In the genomic region with DNA sequence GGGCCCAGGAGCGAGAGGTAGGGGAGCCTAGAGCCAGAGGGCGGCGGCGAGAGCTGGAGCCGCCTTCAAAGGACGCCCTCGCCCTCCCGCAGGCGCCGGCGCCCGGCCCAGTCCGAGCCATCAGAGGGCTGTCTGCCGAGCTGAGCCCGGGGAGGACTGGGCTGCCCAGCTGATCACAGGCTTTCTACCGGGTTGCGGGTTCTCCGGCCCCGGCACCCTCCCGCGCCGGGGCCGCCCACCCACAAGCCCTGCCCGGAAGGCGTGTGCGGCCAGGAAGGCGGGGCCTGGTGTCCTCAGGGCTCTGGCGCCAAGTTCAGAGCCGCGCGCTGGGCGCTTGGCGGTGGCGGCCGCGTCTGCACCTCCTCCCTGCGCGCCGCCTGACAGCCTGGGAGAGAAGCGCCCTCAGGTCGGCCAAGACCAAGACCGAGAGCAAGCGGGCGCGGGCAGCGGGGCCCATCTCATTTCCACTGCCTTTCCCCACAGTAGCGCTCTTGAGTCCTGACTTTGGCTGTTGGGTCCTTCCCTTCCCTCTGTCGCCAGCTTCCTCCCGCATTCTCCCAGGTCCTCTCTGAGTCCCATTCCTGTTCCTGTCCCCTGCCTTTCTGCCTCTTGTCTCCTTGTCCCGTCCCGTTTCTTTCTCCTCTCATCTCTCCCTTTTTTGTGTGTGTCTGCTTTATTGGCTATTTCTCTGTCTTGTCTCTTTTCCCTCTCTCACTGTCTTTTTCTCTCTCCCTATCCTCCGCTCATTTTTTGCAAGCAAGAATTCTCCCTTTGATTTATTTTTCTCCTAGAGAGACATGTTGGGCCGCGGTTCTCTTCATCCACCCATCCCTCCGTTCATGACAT, we compare ENCODE assay signal across 8 cellular contexts.
DNase-seq lines count a peak whose midpoint lies in the region; ATAC-seq, FAIRE-seq and TF ChIP-seq lines count a peak whose summit lies in the region.

No MANE protein-coding gene starts in this region.

- H3K27me3 ChIP-seq in body of pancreas = no peaks in the 10 kb centered on the region

- TF ChIP-seq CTCF in D721Med (IDR thresholded peaks at IDR 0.05; ENCODE audit: insufficient read depth, missing control alignments) = no peak
- peak in 4 of 7 experiments; percentile 29 to 49 (median 38) for TF ChIP-seq CTCF in body of pancreas (IDR thresholded peaks at IDR 0.05)

- H3K9me3 ChIP-seq in body of pancreas = no peaks in the 10 kb centered on the region

- no peak for FAIRE-seq in D721Med (lab: Jason Lieb, UNC)

- no peaks in the 10 kb centered on the region for H3K36me3 ChIP-seq in body of pancreas (replicated peaks in 1 of 2; ENCODE audit: insufficient read depth in 1 of 2, low read depth in 2 of 2)

- H3K4me1 ChIP-seq in body of pancreas = peaks cover 10% of the 10 kb centered on the region

- WGBS in body of pancreas, 2 donors = 3 to 7% methylated on average over 32 to 52 of the region's 55 CpGs

- DNase-seq in D721Med (ENCODE audit: insufficient read length, low spot score) (peak; percentile 21), HPDE6-E6E7 (ENCODE audit: extremely low spot score) (peak; percentile 11), SK-MEL-5 (ENCODE audit: low read depth, low spot score) (peak; percentile 30), body of pancreas (peak; percentile 42 to 72 (median 54)), hypothalamus (lab: John Stamatoyannopoulos, UW) (peak in 44 of 51 donors; percentile 6 to 74 (median 45)), putamen (ENCODE audit: low spot score) (peak; percentile 18)
- DNase-seq in NK-92 treated with Interleukin-12 subunit alpha and Interleukin-12 subunit beta, amount 100 ng/mL, for 24 hours (lab: John Stamatoyannopoulos, UW) = no peak

- in situ Hi-C loops in SK-MEL-5 (cut with HindIII; ENCODE audit: low pct_unique_long_range_greater_than_20kb, low sequenced_read_pairs) = no loop called here

- H3K27ac ChIP-seq in body of pancreas = no peak overlapping the region

- peak overlapping the region; percentile 41 for H3K4me3 ChIP-seq in body of pancreas

- ATAC-seq in GM21367 (IDR thresholded peaks at IDR 0.05; ENCODE audit: unreplicated experiment) (peak; percentile 89), body of pancreas (peak; percentile 94)

- TF ChIP-seq POLR2A in body of pancreas (IDR thresholded peaks at IDR 0.05) = no peak

- intact Hi-C loops in body of pancreas (cut with DNase I) = no loop called here
